ENCODE assay signal across 29 cellular contexts in genomic region chr15:87887177-87887576, GRCh38.
"Had no signal": no experiment of that assay in that cellular context is flagged by ENCODE, and none has a peak within 500 bp of the region (broad histone marks: within the 10 kb centered on the region; RNA-seq: fewer than 3 reads in every experiment).

No MANE protein-coding gene starts in this region.

- H3K36me3 Mint-ChIP-seq: stimulated activated effector memory CD8-positive, alpha-beta T cell treated with anti-CD3 and anti-CD28 coated beads, Interleukin-12 subunit alpha, Interleukin-12 subunit beta, amount 100 ng/mL, for 72 hours; stimulated activated memory B cell treated with anti-CD40 and anti-IgM and Interleukin-4, amounts not matched to agents 10 μg/mL and 1 μg/mL and 100 μg/mL, for 72 hours; stimulated activated naive B cell treated with anti-CD40 and anti-IgM and Interleukin-4, amounts not matched to agents 10 μg/mL and 1 μg/mL and 100 μg/mL, for 72 hours; type B pancreatic cell had no signal

- H3K36me3 ChIP-seq: stomach, suprapubic skin, thoracic aorta, thyroid gland, tibial artery, tibial nerve, transverse colon, upper lobe of left lung, upper lobe of right lung, uterus, vagina had no signal

- ATAC-seq: stimulated activated effector memory CD8-positive, alpha-beta T cell treated with anti-CD3 and anti-CD28 coated beads, Interleukin-12 subunit alpha, Interleukin-12 subunit beta, amount 100 ng/mL, for 72 hours; stimulated activated memory B cell treated with anti-CD40 and anti-IgM and Interleukin-4, amounts not matched to agents 10 μg/mL and 1 μg/mL and 100 μg/mL, for 72 hours; stimulated activated naive B cell treated with anti-CD40 and anti-IgM and Interleukin-4, amounts not matched to agents 10 μg/mL and 1 μg/mL and 100 μg/mL, for 72 hours; stimulated activated naive CD8-positive, alpha-beta T cell treated with anti-CD3 and anti-CD28 coated beads, Interleukin-15, amount 100 ng/mL, for 72 hours; stimulated activated naive CD8-positive, alpha-beta T cell treated with anti-CD3 and anti-CD28 coated beads, Interleukin-15, Interleukin-2, amounts not matched to agents 100 U/mL and 50 U/mL, for 24 hours; upper lobe of right lung had no signal

- H3K9me3 ChIP-seq: suprapubic skin, testis, thoracic aorta, thyroid gland, tibial artery, upper lobe of left lung, upper lobe of right lung, uterus, vagina had no signal

- FAIRE-seq: urothelium cell line had no signal

- H3K27me3 Mint-ChIP-seq: stimulated activated memory B cell treated with anti-CD40 and anti-IgM and Interleukin-4, amounts not matched to agents 10 μg/mL and 1 μg/mL and 100 μg/mL, for 72 hours; stimulated activated naive B cell treated with anti-CD40 and anti-IgM and Interleukin-4, amounts not matched to agents 10 μg/mL and 1 μg/mL and 100 μg/mL, for 72 hours; stimulated activated naive CD8-positive, alpha-beta T cell treated with anti-CD3 and anti-CD28 coated beads, Interleukin-15, Interleukin-2, amounts not matched to agents 100 ng/mL and 50 ng/mL, for 24 hours had no signal

- H3K9me3 Mint-ChIP-seq: stimulated activated effector memory CD8-positive, alpha-beta T cell treated with anti-CD3 and anti-CD28 coated beads, Interleukin-12 subunit alpha, Interleukin-12 subunit beta, amount 100 ng/mL, for 72 hours; stimulated activated memory B cell treated with anti-CD40 and anti-IgM and Interleukin-4, amounts not matched to agents 10 μg/mL and 1 μg/mL and 100 μg/mL, for 72 hours; stimulated activated naive B cell treated with anti-CD40 and anti-IgM and Interleukin-4, amounts not matched to agents 10 μg/mL and 1 μg/mL and 100 μg/mL, for 72 hours; stimulated activated naive CD8-positive, alpha-beta T cell treated with anti-CD3 and anti-CD28 coated beads, Interleukin-15, amount 100 ng/mL, for 72 hours; stimulated activated naive CD8-positive, alpha-beta T cell treated with anti-CD3 and anti-CD28 coated beads, Interleukin-15, Interleukin-2, amounts not matched to agents 100 ng/mL and 50 ng/mL, for 24 hours; type B pancreatic cell had no signal

- H3K4me1 Mint-ChIP-seq: stimulated activated effector memory CD8-positive, alpha-beta T cell treated with anti-CD3 and anti-CD28 coated beads, Interleukin-12 subunit alpha, Interleukin-12 subunit beta, amount 100 ng/mL, for 72 hours; stimulated activated memory B cell treated with anti-CD40 and anti-IgM and Interleukin-4, amounts not matched to agents 10 μg/mL and 1 μg/mL and 100 μg/mL, for 72 hours; stimulated activated naive B cell treated with anti-CD40 and anti-IgM and Interleukin-4, amounts not matched to agents 10 μg/mL and 1 μg/mL and 100 μg/mL, for 72 hours; stimulated activated naive CD8-positive, alpha-beta T cell treated with anti-CD3 and anti-CD28 coated beads, Interleukin-15, amount 100 ng/mL, for 72 hours had no signal

- H3K27ac Mint-ChIP-seq: stimulated activated effector memory CD8-positive, alpha-beta T cell treated with anti-CD3 and anti-CD28 coated beads, Interleukin-12 subunit alpha, Interleukin-12 subunit beta, amount 100 ng/mL, for 72 hours; stimulated activated memory B cell treated with anti-CD40 and anti-IgM and Interleukin-4, amounts not matched to agents 10 μg/mL and 1 μg/mL and 100 μg/mL, for 72 hours; stimulated activated naive B cell treated with anti-CD40 and anti-IgM and Interleukin-4, amounts not matched to agents 10 μg/mL and 1 μg/mL and 100 μg/mL, for 72 hours; stimulated activated naive CD8-positive, alpha-beta T cell treated with anti-CD3 and anti-CD28 coated beads, Interleukin-15, amount 100 ng/mL, for 72 hours; stimulated activated naive CD8-positive, alpha-beta T cell treated with anti-CD3 and anti-CD28 coated beads, Interleukin-15, Interleukin-2, amounts not matched to agents 100 ng/mL and 50 ng/mL, for 24 hours; type B pancreatic cell had no signal

- H3K4me3 ChIP-seq: stomach, suprapubic skin, testis, thoracic aorta, thyroid gland, tibial artery, tibial nerve, transverse colon, upper lobe of left lung, upper lobe of right lung, uterus, vagina had no signal

- H3K27ac ChIP-seq: stomach, suprapubic skin, testis, thoracic aorta, thyroid gland, tibial artery, tibial nerve, transverse colon, upper lobe of left lung, upper lobe of right lung, uterus, vagina had no signal

- H3K4me1 ChIP-seq: stomach, suprapubic skin, testis, thyroid gland, tibial artery, tibial nerve, transverse colon, upper lobe of left lung, upper lobe of right lung, uterus, vagina had no signal

- DNase-seq: stimulated activated CD4-positive, alpha-beta T cell treated with anti-CD3 and anti-CD28 coated beads, Interleukin-2, amount 100 ng/mL, for 48 hours; stimulated activated CD4-positive, alpha-beta T cell treated with anti-CD3 and anti-CD28 coated beads, Interleukin-4, amount 100 ng/mL, for 1 hour; stimulated activated CD4-positive, alpha-beta T cell treated with anti-CD3 and anti-CD28 coated beads, Interleukin-4, amount 100 ng/mL, for 24 hours; stimulated activated CD4-positive, alpha-beta T cell treated with anti-CD3 and anti-CD28 coated beads, Interleukin-4, amount 100 ng/mL, for 4 hours; stimulated activated CD8-positive, alpha-beta memory T cell treated with anti-CD3 and anti-CD28 coated beads, Interleukin-4, amount 100 ng/mL, for 48 hours; stimulated activated naive B cell treated with anti-CD40 and anti-IgM and Interleukin-4, amounts not matched to agents 10 μg/mL and 1 μg/mL and 100 μg/mL, for 72 hours; stimulated activated naive CD4-positive, alpha-beta T cell; stimulated activated naive CD4-positive, alpha-beta T cell treated with Interleukin-2 at 50 U/mL for 16 hours; stimulated activated naive CD8-positive, alpha-beta T cell treated with anti-CD3 and anti-CD28 coated beads, Interleukin-15, amount 100 ng/mL, for 72 hours; stimulated activated naive CD8-positive, alpha-beta T cell treated with anti-CD3 and anti-CD28 coated beads, Interleukin-15, Interleukin-2, amounts not matched to agents 100 U/mL and 50 U/mL, for 24 hours; stomach; substantia nigra; testis; thyroid gland; tibial artery; transverse colon; trophoblast cell; upper lobe of left lung; upper lobe of right lung; uterus had no signal

- H3K27me3 ChIP-seq: stomach, suprapubic skin, testis, thyroid gland, tibial artery, tibial nerve, transverse colon, upper lobe of left lung, upper lobe of right lung, uterus, vagina had no signal

- H3K4me3 Mint-ChIP-seq: stimulated activated effector memory CD8-positive, alpha-beta T cell treated with anti-CD3 and anti-CD28 coated beads, Interleukin-12 subunit alpha, Interleukin-12 subunit beta, amount 100 ng/mL, for 72 hours; stimulated activated memory B cell treated with anti-CD40 and anti-IgM and Interleukin-4, amounts not matched to agents 10 μg/mL and 1 μg/mL and 100 μg/mL, for 72 hours; stimulated activated naive B cell treated with anti-CD40 and anti-IgM and Interleukin-4, amounts not matched to agents 10 μg/mL and 1 μg/mL and 100 μg/mL, for 72 hours; stimulated activated naive CD8-positive, alpha-beta T cell treated with anti-CD3 and anti-CD28 coated beads, Interleukin-15, amount 100 ng/mL, for 72 hours; stimulated activated naive CD8-positive, alpha-beta T cell treated with anti-CD3 and anti-CD28 coated beads, Interleukin-15, Interleukin-2, amounts not matched to agents 100 ng/mL and 50 ng/mL, for 24 hours; type B pancreatic cell had no signal
